Comparison of ENCODE assay signal across 5 cellular contexts in the genomic region with DNA sequence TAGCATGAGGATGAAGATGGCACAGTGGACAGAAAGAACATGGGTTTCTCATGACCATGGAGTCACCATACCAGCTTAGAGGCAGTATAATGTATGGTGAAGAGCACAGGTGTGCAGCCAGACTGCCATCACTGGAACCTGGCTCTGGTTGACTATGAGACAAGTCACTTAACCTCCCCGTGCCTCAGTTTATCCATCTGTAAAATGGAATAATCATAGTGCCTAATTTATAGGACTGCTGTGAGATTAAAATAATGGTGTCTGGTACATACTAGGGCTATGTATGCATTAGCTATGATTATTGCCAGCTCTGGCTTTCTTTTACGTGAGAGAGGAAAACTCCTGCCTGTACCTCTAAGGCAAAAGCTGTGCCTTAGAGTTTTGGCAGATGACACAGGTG.
"Had no signal": no experiment of that assay in that cellular context is flagged by ENCODE, and none has a peak within 500 bp of the region (broad histone marks: within the 10 kb centered on the region; RNA-seq: fewer than 3 reads in every experiment).

No MANE protein-coding gene starts in this region.

- ATAC-seq: GM12878 had no signal

- DNase-seq: GDM1, GF-D8 had no signal

- H3K4me3 ChIP-seq: GM12878 had no signal

- FAIRE-seq: GM12878, GM18507, GM19239 had no signal
